ENCODE assay signal across 9 cellular contexts in genomic region chr12:46494424-46494823, GRCh38.
DNase-seq lines count a peak whose midpoint lies in the region.
"Had no signal": no experiment of that assay in that cellular context is flagged by ENCODE, and none has a peak within 500 bp of the region (broad histone marks: within the 10 kb centered on the region; RNA-seq: fewer than 3 reads in every experiment).

No MANE protein-coding gene starts in this region.

- H3K27ac ChIP-seq in ACC112 (ENCODE audit: low read depth, low read length) (peak overlapping the region; percentile 91), mesenchymal stem cell (ENCODE audit: low read length, poor library complexity, severe bottlenecking) (peak overlapping the region; percentile 95)

- no peak overlapping the region for H2BK5ac ChIP-seq in mesenchymal stem cell (ENCODE audit: low read depth, low read length, poor library complexity, severe bottlenecking)

- H3K14ac ChIP-seq in mesenchymal stem cell (ENCODE audit: low read length in 2 of 2) = no peak overlapping the region

- no peak overlapping the region for H2BK12ac ChIP-seq in mesenchymal stem cell (ENCODE audit: low read length in 2 of 2)

- peaks cover 58% of the 10 kb centered on the region for H3K4me1 ChIP-seq in ACC112 (ENCODE audit: control insufficient read depth, insufficient read depth, low read length, unreplicated experiment)
- peaks cover 7% of the 10 kb centered on the region for H3K4me1 ChIP-seq in mesenchymal stem cell (ENCODE audit: control insufficient read depth, insufficient read depth, low read depth, low read length)

- H2AFZ ChIP-seq in ACC112 (ENCODE audit: low read length, unreplicated experiment) (peak overlapping the region; percentile 24), mesenchymal stem cell (ENCODE audit: low read depth, low read length) (no peak overlapping the region)

- H3K27me3 ChIP-seq in ACC112 (ENCODE audit: insufficient read depth, low read length) = no peaks in the 10 kb centered on the region
- no peaks in the 10 kb centered on the region for H3K27me3 ChIP-seq in mesenchymal stem cell (ENCODE audit: control insufficient read depth in 1 of 2, insufficient read depth in 1 of 2, low read length in 2 of 2)

- peaks cover 4% of the 10 kb centered on the region for H3K79me1 ChIP-seq in mesenchymal stem cell (replicated peaks; ENCODE audit: low read length, poor library complexity, severe bottlenecking)

- H2BK15ac ChIP-seq in mesenchymal stem cell (ENCODE audit: low read depth, poor library complexity, severe bottlenecking) = no peak overlapping the region

- no peak overlapping the region for H2AK5ac ChIP-seq in mesenchymal stem cell (ENCODE audit: low read length, severe bottlenecking)

- no peak overlapping the region for H3K9ac ChIP-seq in mesenchymal stem cell (ENCODE audit: low read length)

- no peak overlapping the region for H3K23ac ChIP-seq in mesenchymal stem cell (ENCODE audit: low read length in 2 of 2)

- H4K8ac ChIP-seq in mesenchymal stem cell (ENCODE audit: low read length) = no peak overlapping the region

- H3K9me3 ChIP-seq in mesenchymal stem cell (ENCODE audit: control insufficient read depth, low read length) = no peaks in the 10 kb centered on the region

- no peak overlapping the region for H4K91ac ChIP-seq in mesenchymal stem cell (ENCODE audit: low read length)

- no peak overlapping the region for H2BK120ac ChIP-seq in mesenchymal stem cell (ENCODE audit: low read depth, low read length)

- WGBS in mesenchymal stem cell = no CpG with 5 or more reads among the region's 1 CpG

- peak overlapping the region; percentile 47 for H3K4me3 ChIP-seq in ACC112 (ENCODE audit: low read depth, low read length)
- H3K4me3 ChIP-seq in mesenchymal stem cell (ENCODE audit: insufficient read depth in 1 of 2, low read depth in 1 of 2, low read length in 2 of 2) = no peak overlapping the region

- H3K79me2 ChIP-seq in ACC112 (ENCODE audit: control insufficient read depth, insufficient read depth, low read length, unreplicated experiment) = no peaks in the 10 kb centered on the region

- H3K4ac ChIP-seq in mesenchymal stem cell (ENCODE audit: low read depth in 1 of 2, low read length in 2 of 2) = no peak overlapping the region

- H3K4me2 ChIP-seq in mesenchymal stem cell (ENCODE audit: low read length, poor library complexity, severe bottlenecking) = no peak overlapping the region

- DNase-seq in LHCN-M2 (ENCODE audit: low read depth) (peak; percentile 80), dedifferentiated amniotic fluid mesenchymal stem cell (ENCODE audit: extremely low spot score) (peak; percentile 82), mesenchymal stem cell (peak; percentile 58), NCI-H2171 (lab: John Stamatoyannopoulos, UW) (no peak), cerebellar nuclear complex (lab: John Stamatoyannopoulos, UW) (no peak), NCI-H526 (lab: John Stamatoyannopoulos, UW) (no peak)
- DNase-seq in activated CD8-positive, alpha-beta memory T cell treated with anti-CD3 and anti-CD28 coated beads, Interleukin-2, amount 50 U/mL, for 4 hours = no peak
- DNase-seq: MM.1S had no signal

- H3K36me3 ChIP-seq in ACC112 (ENCODE audit: insufficient read depth, low read length) (0 out of 2 replicates have a peak, but pooled peaks cover 2% of the 10 kb centered on the region), mesenchymal stem cell (ENCODE audit: control insufficient read depth in 1 of 2, insufficient read depth in 2 of 2, low read depth in 1 of 2, low read length in 2 of 2) (no peaks in the 10 kb centered on the region)

- H3K18ac ChIP-seq in mesenchymal stem cell (ENCODE audit: low read depth in 1 of 2, low read length in 2 of 2) = no peak overlapping the region

Comparison
In these comparisons a context has a peak if more than half of its experiments do, and no peak if none do; other contexts are left out.
1. DNase-seq: peak in LHCN-M2 (single experiment), dedifferentiated amniotic fluid mesenchymal stem cell (single experiment) and mesenchymal stem cell (single experiment); none in NCI-H2171 (single experiment), activated CD8-positive, alpha-beta memory T cell treated with anti-CD3 and anti-CD28 coated beads, Interleukin-2, amount 50 U/mL, for 4 hours (single experiment), cerebellar nuclear complex (0 of 2) and NCI-H526 (0 of 2).